In the genomic region with DNA sequence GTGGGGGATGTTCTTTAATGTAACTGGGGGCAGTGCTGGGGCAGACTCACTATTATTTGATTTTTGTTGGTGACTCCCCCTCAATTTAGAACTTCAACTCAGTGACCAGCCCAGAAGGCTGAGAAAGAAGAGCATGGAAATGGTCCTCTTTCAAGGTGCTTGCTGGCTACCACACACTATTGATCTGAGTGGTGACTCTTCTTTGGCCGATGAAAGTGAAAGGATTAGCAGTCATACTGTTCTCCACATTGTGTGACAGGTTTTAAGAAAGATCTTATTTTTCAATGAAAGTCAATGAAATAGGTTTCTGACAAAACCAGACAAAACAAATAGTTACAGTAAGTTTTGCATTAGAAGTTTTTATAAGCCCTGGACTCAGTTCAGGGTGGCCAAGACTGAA, we compare ENCODE assay signal across 32 cellular contexts. TPM values are rescaled to one million over a fixed set of nuclear protein-coding genes. Genes with fewer than 3 reads are reported as not detected.
"Had no signal": no experiment of that assay in that cellular context is flagged by ENCODE, and none has a peak within 500 bp of the region (broad histone marks: within the 10 kb centered on the region; RNA-seq: fewer than 3 reads in every experiment).

No MANE protein-coding gene starts in this region.

- H3K4me3 ChIP-seq: ascending aorta, body of pancreas, SK-N-MC had no signal

- H3K36me3 ChIP-seq: ascending aorta had no signal

- H3K9me3 ChIP-seq: ascending aorta, body of pancreas had no signal

- H3K27me3 ChIP-seq: ascending aorta, body of pancreas had no signal

- DNase-seq: activated B cell treated with CpG ODN at 0.5 μM for 24 hours; activated CD4-positive, alpha-beta T cell treated with anti-CD3 and anti-CD28 coated beads for 1 hour; activated CD4-positive, alpha-beta T cell treated with anti-CD3 and anti-CD28 coated beads, Interleukin-2, amount 10 ng/mL, durations not matched to agents 24 days and 14 days; activated CD4-positive, alpha-beta T cell treated with anti-CD3 and anti-CD28 coated beads, Interleukin-2, amount 50 U/mL, for 48 hours; activated CD8-positive, alpha-beta memory T cell treated with anti-CD3 and anti-CD28 coated beads, Interleukin-2, amount 10 ng/mL, durations not matched to agents 7 days and 5 days; activated effector memory CD4-positive, alpha-beta T cell treated with anti-CD3 and anti-CD28 coated beads, Interleukin-2, amount 50 U/mL, for 16 hours; activated naive CD4-positive, alpha-beta T cell treated with Interleukin-2 at 50 U/mL for 16 hours; activated naive CD8-positive, alpha-beta T cell treated with anti-CD3 and anti-CD28 coated beads, Interleukin-2, amount 50 U/mL, for 24 hours; activated T-cell treated with anti-CD3 and anti-CD28 coated beads, Interleukin-2, amount 50 U/mL, for 24 hours; amniotic stem cell; body of pancreas; central memory CD4-positive, alpha-beta T cell; NCI-H1417; NCI-H1930; NCI-H2107; NCI-H2171 treated with DMSO at 0.1 percent for 48 hours; NCI-H345; NCI-H510A; NCI-H69; NK-92 treated with Interleukin-12 subunit alpha and Interleukin-12 subunit beta, amount 100 ng/mL, for 24 hours; OCI-M1; RPMI8226; T-cell; T-helper 2 cell; T1000 had no signal

- H3K4me1 ChIP-seq: ascending aorta, body of pancreas had no signal

- H3K27ac ChIP-seq: ascending aorta, body of pancreas, SK-N-MC had no signal

- ATAC-seq: activated CD8-positive, alpha-beta memory T cell treated with anti-CD3 and anti-CD28 coated beads, Interleukin-2, amount 10 ng/mL, durations not matched to agents 7 days and 5 days; activated naive CD4-positive, alpha-beta T cell treated with anti-CD3 and anti-CD28 coated beads, Interleukin-2, amount 50 U/mL, for 72 hours; activated naive CD8-positive, alpha-beta T cell treated with anti-CD3 and anti-CD28 coated beads, Interleukin-2, amount 50 U/mL, for 24 hours; body of pancreas; Panc1; Right ventricle myocardium inferior; T-cell had no signal

RNA-seq across cellular contexts. Expression of a gene that starts 29.9 kb away (rescaled TPM):
- total RNA-seq: ascending aorta, Right ventricle myocardium inferior had no signal

RNA-seq across cellular contexts. Expression of a gene that starts 30.0 kb away (rescaled TPM):
- total RNA-seq: activated B cell treated with CpG ODN at 0.5 μM for 24 hours; activated CD4-positive, alpha-beta T cell treated with anti-CD3 and anti-CD28 coated beads, Interleukin-2, amount 10 ng/mL, durations not matched to agents 24 days and 14 days; activated CD8-positive, alpha-beta memory T cell treated with anti-CD3 and anti-CD28 coated beads, Interleukin-2, amount 10 ng/mL, durations not matched to agents 7 days and 5 days; activated naive CD4-positive, alpha-beta T cell treated with anti-CD3 and anti-CD28 coated beads, Interleukin-2, amount 50 U/mL, for 72 hours; ascending aorta; T-cell had no signal

RNA-seq across cellular contexts. Expression of a gene that starts 38.6 kb away (rescaled TPM):
- total RNA-seq: activated B cell treated with CpG ODN at 0.5 μM for 24 hours; activated CD4-positive, alpha-beta T cell treated with anti-CD3 and anti-CD28 coated beads, Interleukin-2, amount 10 ng/mL, durations not matched to agents 24 days and 14 days; activated CD8-positive, alpha-beta memory T cell treated with anti-CD3 and anti-CD28 coated beads, Interleukin-2, amount 10 ng/mL, durations not matched to agents 7 days and 5 days; activated naive CD4-positive, alpha-beta T cell treated with anti-CD3 and anti-CD28 coated beads, Interleukin-2, amount 50 U/mL, for 72 hours; ascending aorta; bronchial epithelial cell; chondrocyte; Right ventricle myocardium inferior; T-cell had no signal
